In genomic region chr11:62707277-62707771, GRCh38 we compare ENCODE assay signal across 7 cellular contexts. TPM values are rescaled to one million over a fixed set of nuclear protein-coding genes. Genes with fewer than 3 reads are reported as not detected.
DNase-seq lines count a peak whose midpoint lies in the region; ATAC-seq, FAIRE-seq and TF ChIP-seq lines count a peak whose summit lies in the region.

TSS of gene BSCL2 (minus strand) at chr11:62707424. CDS start at chr11:62707195, 229 bp downstream.
TSS of gene GNG3 (plus strand) at chr11:62707676. CDS start at chr11:62708296, 620 bp downstream.

- H3K4me1 ChIP-seq in fibroblast of lung (ENCODE audit: control insufficient read depth, extremely low read depth, insufficient read depth, low read length), result peaks cover 24% of the 10 kb centered on the region

- H3K9me3 ChIP-seq in SU-DHL-6 (ENCODE audit: insufficient read depth, low read length) (no peaks in the 10 kb centered on the region), fibroblast of lung (ENCODE audit: control insufficient read depth, insufficient read depth, low read depth, low read length) (no peaks in the 10 kb centered on the region)

- H3K4me3 ChIP-seq in HFF-Myc (replicated peaks; ENCODE audit: low read depth, low read length), result peak within 1 kb of the TSS; percentile 70
- peak within 1 kb of the TSS; percentile 31 for H3K4me3 ChIP-seq in SU-DHL-6 (ENCODE audit: insufficient read depth, low read length, poor library complexity, severe bottlenecking)
- H3K4me3 ChIP-seq in fibroblast of lung (replicated peaks in 1 of 4; ENCODE audit: control extremely low read depth in 1 of 4, insufficient read depth in 1 of 4, low read depth in 3 of 4, low read length in 4 of 4), result peak within 1 kb of the TSS in 3 of 4 experiments; percentile 45 to 72 (median 63)

- H3K9ac ChIP-seq in SU-DHL-6 (ENCODE audit: low read length), result peak within 1 kb of the TSS; percentile 56
- no peak within 1 kb of the TSS for H3K9ac ChIP-seq in fibroblast of lung (ENCODE audit: insufficient read depth, low read length)

- DNase-seq in HFF-Myc (ENCODE audit: extremely low read depth, low read depth), result no peak
- peak in 1 of 2 donors; percentile 26 for DNase-seq in fibroblast of lung (ENCODE audit: low read depth in 2 of 2)
- peak in 55 of 56 donors; percentile 25 to 96 (median 80) for DNase-seq in nucleus accumbens (lab: John Stamatoyannopoulos, UW)
- DNase-seq in RCC 7860 (ENCODE audit: low spot score), result no peak

- H3K79me2 ChIP-seq in SU-DHL-6 (ENCODE audit: insufficient read depth, low read length), result no peaks in the 10 kb centered on the region
- H3K79me2 ChIP-seq in fibroblast of lung (ENCODE audit: control insufficient read depth, insufficient read depth, low read length), result no peaks in the 10 kb centered on the region

- H4K20me1 ChIP-seq in SU-DHL-6 (ENCODE audit: low read depth, low read length) (no peaks in the 10 kb centered on the region), fibroblast of lung (ENCODE audit: control insufficient read depth, extremely low read depth, insufficient read depth, low read length) (no peaks in the 10 kb centered on the region)

- H3K4me2 ChIP-seq in SU-DHL-6 (ENCODE audit: low read depth, low read length, poor library complexity, severe bottlenecking), result peak within 1 kb of the TSS; percentile 69
- peak within 1 kb of the TSS; percentile 95 for H3K4me2 ChIP-seq in fibroblast of lung (ENCODE audit: extremely low read depth, insufficient read depth, low read length)

- H3K36me3 ChIP-seq in SU-DHL-6 (ENCODE audit: low read length) (peaks cover 4% of the 10 kb centered on the region), fibroblast of lung (ENCODE audit: control insufficient read depth, insufficient read depth, low read length) (peaks cover 13% of the 10 kb centered on the region)

- peaks cover 12% of the 10 kb centered on the region; the same call in 1 of the 2 replicates for H3F3A ChIP-seq in SU-DHL-6 (ENCODE audit: insufficient read depth)

- ATAC-seq in HG02610 (IDR thresholded peaks at IDR 0.05; ENCODE audit: unreplicated experiment) (no peak), HG03025 (IDR thresholded peaks at IDR 0.05; ENCODE audit: low FRiP score, unreplicated experiment) (no peak)

- no peak for FAIRE-seq in RCC 7860 (lab: Jason Lieb, UNC)

- H3K27me3 ChIP-seq in SU-DHL-6 (ENCODE audit: low read length) (no peaks in the 10 kb centered on the region), fibroblast of lung (ENCODE audit: control insufficient read depth, insufficient read depth, low read length) (no peaks in the 10 kb centered on the region)

- no peak for TF ChIP-seq CTCF in HFF-Myc (IDR thresholded peaks at IDR 0.05; ENCODE audit: low read depth, low read length, missing control alignments)
- no peak for TF ChIP-seq CTCF in SU-DHL-6 (IDR thresholded peaks at IDR 0.05; ENCODE audit: insufficient read depth, low read length, poor library complexity, severe bottlenecking)
- no peak for TF ChIP-seq CTCF in fibroblast of lung (conservative IDR thresholded peaks at IDR 0.05 in 1 of 2, IDR thresholded peaks at IDR 0.05 in 1 of 2; ENCODE audit: low read depth in 1 of 2, low read length in 2 of 2)

- no peak within 1 kb of the TSS for H3K27ac ChIP-seq in SU-DHL-6 (ENCODE audit: low read depth, low read length)
- peak within 1 kb of the TSS; percentile 36 for H3K27ac ChIP-seq in fibroblast of lung (ENCODE audit: insufficient read depth, low read length)

- H3K9me2 ChIP-seq in SU-DHL-6 (replicated peaks; ENCODE audit: insufficient read depth, low read length), result no peaks in the 10 kb centered on the region

- H2AFZ ChIP-seq in SU-DHL-6 (ENCODE audit: low read depth, low read length, severe bottlenecking) (no peak within 1 kb of the TSS), fibroblast of lung (ENCODE audit: low read length) (peak within 1 kb of the TSS; percentile 71)

RNA-seq across cellular contexts. Expression of gene BSCL2, which starts in this region (rescaled TPM):
- 37.8 and 62.1 TPM in 2 replicates for total RNA-seq in fibroblast of lung
- polyA plus RNA-seq in fibroblast of lung, result 35.5 and 54.0 TPM in 2 replicates
- 33.6 and 47.4 TPM in 2 replicates for polyA plus RNA-seq in fibroblast of lung (2012)
- 319 and 376 TPM in 2 replicates for polyA minus RNA-seq in fibroblast of lung (ENCODE audit: low replicate concordance)

RNA-seq across cellular contexts. Expression of gene GNG3, which starts in this region (rescaled TPM):
- total RNA-seq in fibroblast of lung, result not detected in 2 replicates
- polyA plus RNA-seq in fibroblast of lung, result 0.07 TPM in 1 of 2 replicates, not detected in the other
- 0.14 and 0.15 TPM in 2 replicates for polyA plus RNA-seq in fibroblast of lung (2012)
- polyA minus RNA-seq in fibroblast of lung (ENCODE audit: low replicate concordance), result not detected in 2 replicates

Comparison
In these comparisons a context has a peak if more than half of its experiments do, and no peak if none do; other contexts are left out.
1. DNase-seq: peak in nucleus accumbens (55 of 56); none in HFF-Myc (single experiment) and RCC 7860 (single experiment).
2. Peak in every context shown above with its lines, with median percentiles within 50 percentile points of each other: H3K4me3 ChIP-seq.